Comparison of ENCODE assay signal across 20 cellular contexts in genomic region chr14:82755476-82755875, GRCh38.
"Had no signal": no experiment of that assay in that cellular context is flagged by ENCODE, and none has a peak within 500 bp of the region (broad histone marks: within the 10 kb centered on the region; RNA-seq: fewer than 3 reads in every experiment).

No MANE protein-coding gene starts in this region.

- FAIRE-seq: HepG2 had no signal

- ATAC-seq: HepG2, Panc1, PC-3 had no signal

- DNase-seq: IMR-90; Karpas-422; KG1; MG63; NCI-H1092 treated with DMSO at 0.1 percent for 48 hours; NCI-H1436; NCI-H187; NCI-H2029; NCI-H2081 treated with DMSO at 0.1 percent for 48 hours; NCI-H2171; NCI-H226; NCI-H446; NCI-H510A; NCI-H524 treated with DMSO at 0.1 percent for 48 hours; NCI-H774; NK-92 treated with Interleukin-12 subunit alpha and Interleukin-12 subunit beta, amount 100 ng/mL, for 24 hours; PC-3; SK-N-SH had no signal
